ENCODE assay signal across 8 cellular contexts in the genomic region with DNA sequence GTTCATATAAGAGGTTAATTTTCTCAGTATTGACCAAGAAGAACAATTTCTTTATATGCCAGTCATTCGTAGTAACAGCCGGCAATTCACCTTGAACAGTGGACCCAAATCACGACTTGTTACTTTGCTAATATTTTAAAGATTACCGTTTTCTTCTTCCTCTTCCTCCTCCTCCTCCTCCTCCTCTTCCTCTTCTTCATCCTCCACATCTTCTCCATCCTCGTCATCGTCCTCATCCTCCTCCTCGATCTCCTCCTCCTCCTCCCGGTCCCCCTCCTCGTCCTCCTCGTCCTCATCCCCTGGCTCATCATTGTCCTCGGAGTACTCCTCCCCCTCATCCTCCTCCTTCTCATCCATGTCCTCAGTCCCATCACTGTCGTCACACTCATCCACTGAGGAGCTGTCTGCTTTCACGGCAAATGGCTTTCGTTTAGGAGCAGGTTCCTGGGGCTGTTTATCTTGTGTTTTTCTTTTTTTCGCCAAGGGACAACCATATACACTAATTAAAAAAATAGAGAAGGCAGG.
"Had no signal": no experiment of that assay in that cellular context is flagged by ENCODE, and none has a peak within 500 bp of the region (broad histone marks: within the 10 kb centered on the region; RNA-seq: fewer than 3 reads in every experiment).

No MANE protein-coding gene starts in this region.

- DNase-seq: GDM1, GF-D8 had no signal

- H3K4me3 ChIP-seq: GM12878 had no signal

- ATAC-seq: GM12878 had no signal

- FAIRE-seq: G401.6, GM12878, GM12891, GM12892, GM18507, GM19239 had no signal
